9 cellular contexts compared by ENCODE assay signal in genomic region chr16:48542020-48542473, GRCh38.
A peak's percentile ranks its signal among the peaks of the same experiment; 100 is the strongest.
DNase-seq lines count a peak whose midpoint lies in the region; ATAC-seq and TF ChIP-seq lines count a peak whose summit lies in the region.
"Had no signal": no experiment of that assay in that cellular context is flagged by ENCODE, and none has a peak within 500 bp of the region (broad histone marks: within the 10 kb centered on the region; RNA-seq: fewer than 3 reads in every experiment).

No MANE protein-coding gene starts in this region.

- TF ChIP-seq CTCF in Calu3 (IDR thresholded peaks at IDR 0.05; ENCODE audit: unreplicated experiment) (peak; percentile 54), HFFc6 (IDR thresholded peaks at IDR 0.05) (peak; percentile 77), WTC11 (IDR thresholded peaks at IDR 0.05) (no peak), fibroblast of the aortic adventitia (IDR thresholded peaks at IDR 0.05; ENCODE audit: insufficient read depth, low read length) (peak; percentile 69)

- H3K9me3 ChIP-seq in HAP-1, result no peaks in the 10 kb centered on the region
- H3K9me3 ChIP-seq: SJCRH30 had no signal

- H3K36me3 ChIP-seq in HAP-1 (replicated peaks), result peaks cover 24% of the 10 kb centered on the region

- peaks cover 41% of the 10 kb centered on the region for H3K36me3 Mint-ChIP-seq in Calu3 (ENCODE audit: insufficient read depth, unreplicated experiment)
- H3K36me3 Mint-ChIP-seq in HFFc6 (ENCODE audit: low read depth), result no peaks in the 10 kb centered on the region
- H3K36me3 Mint-ChIP-seq in WTC11, result peaks cover 34% of the 10 kb centered on the region

- peak; percentile 54 for ATAC-seq in WTC11
- ATAC-seq in GM19397 (IDR thresholded peaks at IDR 0.05; ENCODE audit: unreplicated experiment), result no peak
- no peak for ATAC-seq in HG03378 (IDR thresholded peaks at IDR 0.05; ENCODE audit: unreplicated experiment)

- H3K27me3 ChIP-seq in HAP-1 (ENCODE audit: low read depth), result no peaks in the 10 kb centered on the region
- H3K27me3 ChIP-seq: SJCRH30 had no signal

- no TSS peak for BruUV-seq in Calu3 (replicated peaks; lab: Mats Ljungman, UMichigan)

- CTCF ChIA-PET in Calu3 (lab: Charles Lee), result interaction anchor here (1.2 to 2.7 kb wide), 2 partner anchors 81 to 88 kb away, joined by 4 to 16 read pairs; no protein-coding TSS in a partner anchor
- CTCF ChIA-PET in WTC11 (lab: Charles Lee), result interaction anchor here (1.2 to 7.9 kb wide), 3 partner anchors 10 to 88 kb away, joined by 4 to 63 read pairs (median 6); no protein-coding TSS in a partner anchor

- in situ Hi-C loops in HAP-1 (cut with MboI; ENCODE audit: low sequenced_read_pairs), result no loop called here

- DNase-seq in Calu3 (peak; percentile 55), HFFc6 (peak; percentile 20), WTC11 (ENCODE audit: low spot score) (no peak), fibroblast of the aortic adventitia (ENCODE audit: low read depth) (peak; percentile 77), nucleus accumbens (lab: John Stamatoyannopoulos, UW) (peak in 47 of 56 donors; percentile 17 to 79 (median 53)), HAP-1 (ENCODE audit: low spot score in 2 of 2) (no peak)

- H3K4me3 Mint-ChIP-seq in Calu3 (ENCODE audit: low read depth, unreplicated experiment) (no peak overlapping the region), HFFc6 (no peak overlapping the region), WTC11 (no peak overlapping the region)

- POLR2A ChIA-PET in WTC11 (lab: Charles Lee), result no interaction called here

- no peak overlapping the region for H3K4me3 ChIP-seq in fibroblast of the aortic adventitia (ENCODE audit: low read depth, low read length)
- H3K4me3 ChIP-seq in HAP-1, result no peak overlapping the region
- H3K4me3 ChIP-seq: SJCRH30 had no signal

- H3K27ac Mint-ChIP-seq in Calu3 (ENCODE audit: unreplicated experiment) (no peak overlapping the region), HFFc6 (no peak overlapping the region), WTC11 (no peak overlapping the region)

- no peaks in the 10 kb centered on the region for H3K4me1 ChIP-seq in HAP-1

- H3K27me3 Mint-ChIP-seq in Calu3 (ENCODE audit: unreplicated experiment), result no peaks in the 10 kb centered on the region
- H3K27me3 Mint-ChIP-seq in HFFc6 (ENCODE audit: insufficient read depth), result peaks cover 8% of the 10 kb centered on the region
- no peaks in the 10 kb centered on the region for H3K27me3 Mint-ChIP-seq in WTC11 (ENCODE audit: low read depth)

- intact Hi-C loops in Calu3 (cut with micrococcal nuclease; ENCODE audit: unreplicated experiment), result loop anchor here (10.0 kb wide), 1 partner anchor 287 kb away; no protein-coding TSS in a partner anchor

- peaks cover 8% of the 10 kb centered on the region for H3K4me1 Mint-ChIP-seq in Calu3 (ENCODE audit: low read depth, unreplicated experiment)
- no peaks in the 10 kb centered on the region; the same call in 1 of the 2 replicates for H3K4me1 Mint-ChIP-seq in HFFc6 (ENCODE audit: low read depth)
- H3K4me1 Mint-ChIP-seq in WTC11, result peaks cover 7% of the 10 kb centered on the region; the same call in 1 of the 2 replicates

- H3K9me3 Mint-ChIP-seq in Calu3 (ENCODE audit: low read depth, unreplicated experiment) (no peaks in the 10 kb centered on the region), HFFc6 (no peaks in the 10 kb centered on the region), WTC11 (no peaks in the 10 kb centered on the region)

TF ChIP-seq in WTC11, 78 proteins besides CTCF, POLR2A, EP300 and RAD21:
- TF ChIP-seq SMAD3 (CRISPR knock-in tag; IDR thresholded peaks at IDR 0.05; ENCODE audit: borderline replicate concordance) (no peak), NR2C2 (CRISPR knock-in tag; IDR thresholded peaks at IDR 0.05) (no peak), ERG (CRISPR knock-in tag; IDR thresholded peaks at IDR 0.05) (no peak), NFE2L1 (CRISPR knock-in tag; IDR thresholded peaks at IDR 0.05) (no peak)

Comparison
In these comparisons a context has a peak if more than half of its experiments do, and no peak if none do; other contexts are left out.
1. DNase-seq: peak in Calu3 (single experiment), HFFc6 (single experiment), fibroblast of the aortic adventitia (single experiment) and nucleus accumbens (47 of 56); none in WTC11 (single experiment) and HAP-1 (0 of 2).